ENCODE assay signal across 29 cellular contexts in genomic region chr1:225739542-225740107, GRCh38.
"Had no signal": no experiment of that assay in that cellular context is flagged by ENCODE, and none has a peak within 500 bp of the region (broad histone marks: within the 10 kb centered on the region; RNA-seq: fewer than 3 reads in every experiment).

No MANE protein-coding gene starts in this region.

- H3K36me3 ChIP-seq: adrenal gland, breast epithelium had no signal

- ATAC-seq: activated CD4-positive, CD25-positive, alpha-beta regulatory T cell treated with anti-CD3 and anti-CD28 coated beads, Interleukin-2, amount 50 U/mL, for 24 hours; activated T-cell treated with anti-CD3 and anti-CD28 coated beads, Interleukin-2, amount 50 U/mL, for 4 hours; body of pancreas; K562; WTC11 had no signal

- H3K9me3 ChIP-seq: adrenal gland, body of pancreas, breast epithelium had no signal

- H3K27ac ChIP-seq: adrenal gland, body of pancreas, breast epithelium had no signal

- H3K4me3 ChIP-seq: adrenal gland, body of pancreas, breast epithelium, K562 had no signal

- DNase-seq: activated CD4-positive, alpha-beta memory T cell treated with anti-CD3 and anti-CD28 coated beads for 36 hours; activated CD4-positive, alpha-beta T cell treated with anti-CD3 and anti-CD28 coated beads for 4 hours; activated CD4-positive, alpha-beta T cell treated with anti-CD3 and anti-CD28 coated beads, Interleukin-2, amount 50 U/mL, for 1 hour; activated CD8-positive, alpha-beta memory T cell treated with anti-CD3 and anti-CD28 coated beads, Interleukin-2, amount 50 U/mL, for 4 hours; activated gamma-delta T cell treated with Interleukin-2 at 50 U/mL for 16 hours; activated naive CD4-positive, alpha-beta T cell treated with anti-CD3 and anti-CD28 coated beads for 36 hours; activated T-cell treated with anti-CD3 and anti-CD28 coated beads for 4 hours; activated T-cell treated with anti-CD3 and anti-CD28 coated beads, Interleukin-2, amount 50 U/mL, for 4 hours; adrenal gland; body of pancreas; caudate nucleus; NCI-H1092 treated with DMSO at 0.1 percent for 48 hours; NCI-H1417; NCI-H146; NCI-H187; NCI-H2029 treated with DMSO at 0.1 percent for 48 hours; NCI-H2107; NCI-H2171; NCI-H510A; NCI-H526; NCI-H748 treated with DMSO at 0.1 percent for 48 hours; NK-92 treated with Interleukin-12 subunit alpha and Interleukin-12 subunit beta, amount 100 ng/mL, for 24 hours; Right ventricle myocardium superior; SW 1271; T1000 had no signal

- H3K27me3 ChIP-seq: adrenal gland, body of pancreas, breast epithelium had no signal

- H3K4me1 ChIP-seq: breast epithelium had no signal
